In genomic region chr4:80045831-80046230, GRCh38 we compare ENCODE assay signal across 17 cellular contexts. TPM values are rescaled to one million over a fixed set of nuclear protein-coding genes. Genes with fewer than 3 reads are reported as not detected.
DNase-seq lines count a peak whose midpoint lies in the region; ATAC-seq, FAIRE-seq and TF ChIP-seq lines count a peak whose summit lies in the region.
"Had no signal": no experiment of that assay in that cellular context is flagged by ENCODE, and none has a peak within 500 bp of the region (broad histone marks: within the 10 kb centered on the region; RNA-seq: fewer than 3 reads in every experiment).

No MANE protein-coding gene starts in this region.

- no peaks in the 10 kb centered on the region for H3K4me1 ChIP-seq in pancreas
- H3K4me1 ChIP-seq: BE2C had no signal

- H3K4me3 Mint-ChIP-seq in T-helper 17 cell: no peak overlapping the region
- no peak overlapping the region for H3K4me3 Mint-ChIP-seq in activated T-helper 2 cell treated with anti-CD3 and anti-CD28 coated beads, Interferon-gamma antibody, Interleukin-2, Interleukin-4, amounts not matched to agents 10 μg/mL and 5 μg/mL and 100 μg/mL, durations not matched to agents 14 hours and 24 hours and 36 hours (ENCODE audit: low read depth)
- H3K4me3 Mint-ChIP-seq: natural killer cell treated with Interleukin-12 subunit alpha and Interleukin-12 subunit beta and Interleukin-15 and Interleukin-18, amount 100 ng/mL, for 72 hours had no signal

- no peaks in the 10 kb centered on the region for H3K27me3 Mint-ChIP-seq in T-helper 17 cell
- H3K27me3 Mint-ChIP-seq in activated T-helper 2 cell treated with anti-CD3 and anti-CD28 coated beads, Interferon-gamma antibody, Interleukin-2, Interleukin-4, amounts not matched to agents 10 μg/mL and 5 μg/mL and 100 μg/mL, durations not matched to agents 14 hours and 24 hours and 36 hours (ENCODE audit: low read depth): peaks cover 1% of the 10 kb centered on the region
- H3K27me3 Mint-ChIP-seq: natural killer cell treated with Interleukin-12 subunit alpha and Interleukin-12 subunit beta and Interleukin-15 and Interleukin-18, amount 100 ng/mL, for 72 hours had no signal

- H3K36me3 ChIP-seq in pancreas: no peaks in the 10 kb centered on the region
- H3K36me3 ChIP-seq: BE2C had no signal

- peak; percentile 81 for DNase-seq in AG10803 (ENCODE audit: low read depth)
- DNase-seq in T-helper 17 cell: no peak
- peak; percentile 87 for DNase-seq in fibroblast of peridontal ligament (ENCODE audit: extremely low read depth)
- DNase-seq in pancreas: no peak
- DNase-seq in activated T-helper 2 cell treated with anti-CD3 and anti-CD28 coated beads, Interferon-gamma antibody, Interleukin-2, Interleukin-4, amounts not matched to agents 10 μg/mL and 5 μg/mL and 100 μg/mL, durations not matched to agents 14 hours and 24 hours and 36 hours (ENCODE audit: low spot score): no peak
- DNase-seq in GM19238 (ENCODE audit: insufficient read length, low spot score): no peak
- DNase-seq: activated CD4-positive, alpha-beta T cell treated with anti-CD3 and anti-CD28 coated beads, Interleukin-2, amount 50 U/mL, for 4 hours; activated effector memory CD4-positive, alpha-beta T cell treated with anti-CD3 and anti-CD28 coated beads, Interleukin-2, amount 50 U/mL, for 16 hours; BE2C; cerebellar nuclear complex; kidney glomerular epithelial cell; NCI-H510A had no signal

- H3K36me3 Mint-ChIP-seq in T-helper 17 cell (ENCODE audit: low read depth): peaks cover 10% of the 10 kb centered on the region
- H3K36me3 Mint-ChIP-seq in activated T-helper 2 cell treated with anti-CD3 and anti-CD28 coated beads, Interferon-gamma antibody, Interleukin-2, Interleukin-4, amounts not matched to agents 10 μg/mL and 5 μg/mL and 100 μg/mL, durations not matched to agents 14 hours and 24 hours and 36 hours (ENCODE audit: low read depth): peaks cover 49% of the 10 kb centered on the region

- peaks cover 10% of the 10 kb centered on the region for H3K4me1 Mint-ChIP-seq in T-helper 17 cell
- peaks cover 5% of the 10 kb centered on the region for H3K4me1 Mint-ChIP-seq in activated T-helper 2 cell treated with anti-CD3 and anti-CD28 coated beads, Interferon-gamma antibody, Interleukin-2, Interleukin-4, amounts not matched to agents 10 μg/mL and 5 μg/mL and 100 μg/mL, durations not matched to agents 14 hours and 24 hours and 36 hours (ENCODE audit: low read depth)

- H3K27me3 ChIP-seq in pancreas: no peaks in the 10 kb centered on the region
- H3K27me3 ChIP-seq: BE2C had no signal

- intact Hi-C loops in pancreas (cut with DNase I): no loop called here
- intact Hi-C loops in activated T-helper 2 cell treated with anti-CD3 and anti-CD28 coated beads, Interferon-gamma antibody, Interleukin-2, Interleukin-4, amounts not matched to agents 10 μg/mL and 5 μg/mL and 100 μg/mL, durations not matched to agents 14 hours and 24 hours and 36 hours (cut with micrococcal nuclease): no loop called here

- H3K9me3 Mint-ChIP-seq in activated T-helper 2 cell treated with anti-CD3 and anti-CD28 coated beads, Interferon-gamma antibody, Interleukin-2, Interleukin-4, amounts not matched to agents 10 μg/mL and 5 μg/mL and 100 μg/mL, durations not matched to agents 14 hours and 24 hours and 36 hours: no peaks in the 10 kb centered on the region
- H3K9me3 Mint-ChIP-seq: natural killer cell treated with Interleukin-12 subunit alpha and Interleukin-12 subunit beta and Interleukin-15 and Interleukin-18, amount 100 ng/mL, for 72 hours had no signal

- no peak for TF ChIP-seq CTCF in AG10803 (conservative IDR thresholded peaks at IDR 0.05; ENCODE audit: low read length)
- no peak for TF ChIP-seq CTCF in pancreas (IDR thresholded peaks at IDR 0.05)

- H3K27ac ChIP-seq in pancreas: no peak overlapping the region

- peak; percentile 54 for FAIRE-seq in pancreas (lab: Jason Lieb, UNC)
- FAIRE-seq: RCC 7860, urothelium cell line had no signal

- peak overlapping the region; percentile 67 for H3K27ac Mint-ChIP-seq in T-helper 17 cell
- no peak overlapping the region for H3K27ac Mint-ChIP-seq in activated T-helper 2 cell treated with anti-CD3 and anti-CD28 coated beads, Interferon-gamma antibody, Interleukin-2, Interleukin-4, amounts not matched to agents 10 μg/mL and 5 μg/mL and 100 μg/mL, durations not matched to agents 14 hours and 24 hours and 36 hours
- H3K27ac Mint-ChIP-seq: natural killer cell treated with Interleukin-12 subunit alpha and Interleukin-12 subunit beta and Interleukin-15 and Interleukin-18, amount 100 ng/mL, for 72 hours had no signal

- ATAC-seq in T-helper 17 cell: no peak
- ATAC-seq in pancreas: peak in 2 of 4 donors; percentile 50 to 66
- ATAC-seq in GM21825 (IDR thresholded peaks at IDR 0.05; ENCODE audit: unreplicated experiment): no peak
- ATAC-seq in HG03469 (IDR thresholded peaks at IDR 0.05; ENCODE audit: unreplicated experiment): no peak
- ATAC-seq: natural killer cell treated with Interleukin-12 subunit alpha and Interleukin-12 subunit beta and Interleukin-15 and Interleukin-18, amount 100 ng/mL, for 72 hours had no signal

- H3K4me3 ChIP-seq in AG10803 (ENCODE audit: low read length) (no peak overlapping the region), pancreas (no peak overlapping the region)

- no peaks in the 10 kb centered on the region for H3K9me3 ChIP-seq in T-helper 17 cell (ENCODE audit: control insufficient read depth, low read length, poor library complexity, severe bottlenecking)
- H3K9me3 ChIP-seq in pancreas: no peaks in the 10 kb centered on the region
- H3K9me3 ChIP-seq: BE2C had no signal

RNA-seq across cellular contexts. Expression of gene ANTXR2, which starts 27.2 kb away (rescaled TPM):
- total RNA-seq in T-helper 17 cell (10 to 100 TPM; 58.0 to 58.9 TPM), pancreas (10 to 100 TPM in 2 of 6 donors, 1 to 10 TPM in 4; 3.8 to 22.4 (median 7.4) TPM)
- 1 to 10 TPM; 1.4 to 1.8 TPM for polyA plus RNA-seq in pancreas
- 3.2 and 3.6 TPM in 2 replicates for total RNA-seq in activated T-helper 2 cell treated with anti-CD3 and anti-CD28 coated beads, Interferon-gamma antibody, Interleukin-2, Interleukin-4, amounts not matched to agents 10 μg/mL and 5 μg/mL and 100 μg/mL, durations not matched to agents 14 hours and 24 hours and 36 hours

Comparison
In these comparisons a context has a peak if more than half of its experiments do, and no peak if none do; other contexts are left out.
1. DNase-seq: peak in AG10803 (single experiment) and fibroblast of peridontal ligament (single experiment); none in T-helper 17 cell (0 of 3), pancreas (0 of 6), activated T-helper 2 cell treated with anti-CD3 and anti-CD28 coated beads, Interferon-gamma antibody, Interleukin-2, Interleukin-4, amounts not matched to agents 10 μg/mL and 5 μg/mL and 100 μg/mL, durations not matched to agents 14 hours and 24 hours and 36 hours (single experiment) and GM19238 (single experiment).